3 cellular contexts compared by ENCODE assay signal in the genomic region with DNA sequence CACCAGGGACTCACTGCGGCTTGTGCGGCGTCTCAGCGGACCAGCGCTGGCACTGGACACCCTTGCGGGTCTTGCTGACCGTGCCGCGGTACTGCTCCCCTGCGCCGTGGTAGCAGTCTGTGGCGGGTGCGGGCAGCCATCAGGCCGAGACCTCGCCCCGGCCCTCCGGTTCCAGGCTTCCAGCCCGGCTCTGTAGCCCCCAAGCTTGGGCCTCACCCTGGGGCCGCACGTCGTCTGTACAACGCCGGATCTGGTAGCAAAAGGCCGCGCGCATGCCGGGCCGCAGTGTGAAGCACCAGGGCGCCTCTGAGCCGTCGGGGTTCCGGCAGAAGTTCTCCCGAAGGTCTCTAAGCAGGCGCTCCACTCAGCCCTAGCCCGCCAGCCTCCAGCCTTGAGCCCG. TPM values are rescaled to one million over a fixed set of nuclear protein-coding genes. Genes with fewer than 3 reads are reported as not detected.
"Had no signal": no experiment of that assay in that cellular context is flagged by ENCODE, and none has a peak within 500 bp of the region (broad histone marks: within the 10 kb centered on the region; RNA-seq: fewer than 3 reads in every experiment).

No MANE protein-coding gene starts in this region.

RNA-seq across cellular contexts. Expression of a gene that starts 33.6 kb away (rescaled TPM):
- total RNA-seq: left ventricle myocardium superior, renal cortical epithelial cell, urinary bladder had no signal
